8 cellular contexts compared by ENCODE assay signal in genomic region chr6:7238900-7239589, GRCh38.
DNase-seq lines count a peak whose midpoint lies in the region; ATAC-seq lines count a peak whose summit lies in the region.

No MANE protein-coding gene starts in this region.

- DNase-seq in G401 (ENCODE audit: low spot score) = peak; percentile 52
- DNase-seq in NCI-H2029 (lab: John Stamatoyannopoulos, UW) = peak; percentile 97
- peak; percentile 25 for DNase-seq in T1000 (lab: John Stamatoyannopoulos, UW)
- DNase-seq in astrocyte of the hippocampus (ENCODE audit: low read depth, low spot score) = peak; percentile 72
- peak; percentile 64 to 77 for DNase-seq in stimulated activated CD4-positive, alpha-beta T cell treated with anti-CD3 and anti-CD28 coated beads, Interleukin-15, amount 100 ng/mL, for 48 hours (ENCODE audit: low read depth in 2 of 2)
- no peak for DNase-seq in middle frontal gyrus (ENCODE audit: extremely low spot score, low spot score)

- peaks cover 27% of the 10 kb centered on the region for H3K4me1 ChIP-seq in iPS-20b (ENCODE audit: insufficient read depth, low read length)

- H3K27ac ChIP-seq in iPS-20b (ENCODE audit: low read length) = no peak overlapping the region

- peak overlapping the region; percentile 56; the same call in 1 of the 2 replicates for H3K9ac ChIP-seq in iPS-20b (ENCODE audit: low read depth, low read length)

- H3K27me3 ChIP-seq in iPS-20b (ENCODE audit: insufficient read depth, low read length) = no peaks in the 10 kb centered on the region

- ATAC-seq in HG02678 (IDR thresholded peaks at IDR 0.05; ENCODE audit: unreplicated experiment) = peak; percentile 38

- H3K4me3 ChIP-seq in iPS-20b (ENCODE audit: low read length) = no peak overlapping the region

- in situ Hi-C loops in G401 (cut with HindIII; ENCODE audit: low sequenced_read_pairs) = no loop called here

- no peaks in the 10 kb centered on the region for H3K36me3 ChIP-seq in iPS-20b (ENCODE audit: insufficient read depth, low read depth, low read length)

- H3K9me3 ChIP-seq in iPS-20b (ENCODE audit: insufficient read depth, low read depth, low read length) = no peaks in the 10 kb centered on the region
